Comparison of ENCODE assay signal across 26 cellular contexts in the genomic region with DNA sequence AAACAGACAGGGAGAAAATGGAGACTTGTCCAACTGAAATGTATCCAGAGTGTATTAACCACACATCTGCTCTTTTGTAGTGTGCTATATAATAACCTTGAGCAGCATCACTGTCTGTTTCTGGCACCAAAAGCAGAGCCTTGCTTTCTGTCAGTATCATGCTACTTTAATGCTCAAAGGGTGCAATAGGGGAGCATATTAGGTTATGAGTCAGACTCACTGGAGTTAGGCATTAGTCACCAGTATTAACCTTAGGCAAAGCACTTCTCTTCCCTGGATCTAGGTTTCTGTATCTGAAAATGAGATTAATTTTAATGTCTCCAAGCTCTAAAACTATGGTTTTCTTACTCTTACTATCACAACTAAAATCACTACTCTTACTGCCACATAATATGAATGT.
DNase-seq lines count a peak whose midpoint lies in the region; ATAC-seq, FAIRE-seq and TF ChIP-seq lines count a peak whose summit lies in the region.
"Had no signal": no experiment of that assay in that cellular context is flagged by ENCODE, and none has a peak within 500 bp of the region (broad histone marks: within the 10 kb centered on the region; RNA-seq: fewer than 3 reads in every experiment).

No MANE protein-coding gene starts in this region.

- DNase-seq in A673 (ENCODE audit: low spot score) (peak; percentile 4), HPDE6-E6E7 (ENCODE audit: extremely low spot score) (peak; percentile 14), K562 (ENCODE audit: extremely low read depth in 1 of 4, low spot score in 3 of 4) (no peak), glomerular visceral epithelial cell (ENCODE audit: extremely low spot score) (peak; percentile 50), heart right ventricle (no peak), ureter (ENCODE audit: low spot score) (no peak), SW 1271 (lab: John Stamatoyannopoulos, UW) (no peak), coronary artery (ENCODE audit: low spot score) (no peak)
- DNase-seq: activated CD8-positive, alpha-beta memory T cell treated with anti-CD3 and anti-CD28 coated beads for 24 hours; activated naive CD4-positive, alpha-beta T cell; activated T-cell treated with anti-CD3 and anti-CD28 coated beads, Interleukin-2, amount 50 U/mL, for 1 hour; adrenal gland; C1 segment of cervical spinal cord; KBM-7; NCI-H1694; NCI-H510A treated with DMSO at 0.1 percent for 48 hours; ovary; PC-9; right cardiac atrium; SJCRH30; stimulated activated CD4-positive, alpha-beta T cell treated with anti-CD3 and anti-CD28 coated beads, Interleukin-4, amount 100 ng/mL, for 4 hours; stimulated activated naive CD4-positive, alpha-beta T cell had no signal

- no peak overlapping the region for H3K27ac ChIP-seq in A673 (ENCODE audit: low read depth, low read length, poor library complexity, severe bottlenecking)
- H3K27ac ChIP-seq in K562 (ENCODE audit: extremely low read depth, low read depth, low read length), result no peak overlapping the region
- H3K27ac ChIP-seq in heart right ventricle, result no peak overlapping the region
- no peak overlapping the region for H3K27ac ChIP-seq in coronary artery
- H3K27ac ChIP-seq: adrenal gland, ovary, PC-9, SJCRH30, thoracic aorta had no signal

- BruUV-seq in A673 (replicated peaks; lab: Mats Ljungman, UMichigan) (no TSS peak), K562 (replicated peaks; lab: Mats Ljungman, UMichigan) (no TSS peak)

- no peak overlapping the region for H3K9ac ChIP-seq in K562 (ENCODE audit: insufficient read depth in 1 of 2, low read depth in 2 of 2, low read length in 2 of 2)

- H3K36me3 ChIP-seq in A673 (ENCODE audit: insufficient read depth, low read length, poor library complexity, severe bottlenecking) (no peaks in the 10 kb centered on the region), K562 (ENCODE audit: control insufficient read depth, insufficient read depth, low read length) (no peaks in the 10 kb centered on the region), heart right ventricle (no peaks in the 10 kb centered on the region)
- H3K36me3 ChIP-seq: adrenal gland, ovary, SJCRH30, thoracic aorta had no signal

- TF ChIP-seq RAD21 in K562 (CRISPR knock-in tag; conservative IDR thresholded peaks at IDR 0.05 in 1 of 2, IDR thresholded peaks at IDR 0.05 in 1 of 2), result no peak

- H3K9me3 ChIP-seq in A673 (ENCODE audit: low read depth, low read length, poor library complexity, severe bottlenecking) (no peaks in the 10 kb centered on the region), K562 (replicated peaks; ENCODE audit: control insufficient read depth, insufficient read depth, low read depth, low read length) (no peaks in the 10 kb centered on the region), heart right ventricle (peaks cover 0 to 7% (median 0%) of the 10 kb centered on the region in 11 donors)
- H3K9me3 ChIP-seq: adrenal gland, ovary, SJCRH30, thoracic aorta had no signal

- intact Hi-C loops in A673 (cut with micrococcal nuclease; ENCODE audit: unreplicated experiment) (no loop called here), K562 (cut with micrococcal nuclease) (no loop called here), heart right ventricle (cut with DNase I) (no loop called here)

- CTCF ChIA-PET in A673 (lab: Charles Lee) (no interaction called here), K562 (lab: Yijun Ruan, JAX; ENCODE audit: low intra/inter-chr PET ratio) (no interaction called here)

- H3K4me2 ChIP-seq in K562 (ENCODE audit: insufficient read depth, low read length), result no peak overlapping the region
- H3K4me2 ChIP-seq: PC-9 had no signal

- ATAC-seq in K562, result no peak
- ATAC-seq in heart right ventricle, result no peak
- ATAC-seq: natural killer cell treated with Interleukin-12 subunit alpha and Interleukin-12 subunit beta and Interleukin-15 and Interleukin-18, amount 100 ng/mL, for 72 hours; right cardiac atrium had no signal

- no peak for TF ChIP-seq EP300 in K562 (IDR thresholded peaks at IDR 0.05; ENCODE audit: low read length)

- H3K9me1 ChIP-seq in K562 (ENCODE audit: control insufficient read depth, insufficient read depth, low read length), result no peaks in the 10 kb centered on the region

- H2AFZ ChIP-seq in K562 (ENCODE audit: low read depth, low read length), result peak overlapping the region; percentile 29
- H2AFZ ChIP-seq: PC-9 had no signal

- H3K79me2 ChIP-seq in K562 (ENCODE audit: control insufficient read depth, insufficient read depth, low read length), result no peaks in the 10 kb centered on the region

- no peaks in the 10 kb centered on the region for H4K20me1 ChIP-seq in K562 (replicated peaks; ENCODE audit: control insufficient read depth, insufficient read depth, low read length)

- no peak overlapping the region for H3K4me3 ChIP-seq in A673 (ENCODE audit: low read depth, low read length, poor library complexity, severe bottlenecking)
- H3K4me3 ChIP-seq in K562, result no peak overlapping the region
- no peak overlapping the region for H3K4me3 ChIP-seq in heart right ventricle
- no peak overlapping the region for H3K4me3 ChIP-seq in coronary artery
- H3K4me3 ChIP-seq: adrenal gland, ovary, PC-9, SJCRH30, thoracic aorta had no signal

- in situ Hi-C loops in K562 (cut with MboI), result no loop called here

- no peaks in the 10 kb centered on the region for H3K27me3 ChIP-seq in A673 (replicated peaks; ENCODE audit: insufficient read depth, low read depth, low read length, poor library complexity)
- no peaks in the 10 kb centered on the region for H3K27me3 ChIP-seq in K562 (ENCODE audit: control insufficient read depth in 2 of 2, insufficient read depth in 2 of 2, low read length in 2 of 2)
- no peaks in the 10 kb centered on the region for H3K27me3 ChIP-seq in heart right ventricle
- H3K27me3 ChIP-seq: adrenal gland, ovary, SJCRH30 had no signal

- POLR2A ChIA-PET in A673 (lab: Charles Lee; ENCODE audit: low non-redundant PET) (no interaction called here), K562 (lab: Yijun Ruan, JAX) (no interaction called here)

- no peak for TF ChIP-seq POLR2A in K562 (conservative IDR thresholded peaks at IDR 0.05)

- H3K4me1 ChIP-seq in A673 (ENCODE audit: insufficient read depth, low read length, poor library complexity, severe bottlenecking), result no peaks in the 10 kb centered on the region
- no peaks in the 10 kb centered on the region; a peak in 2 of 5 replicates for H3K4me1 ChIP-seq in K562 (replicated peaks in 1 of 2; ENCODE audit: control insufficient read depth in 2 of 2, insufficient read depth in 2 of 2, low read length in 2 of 2)
- no peaks in the 10 kb centered on the region for H3K4me1 ChIP-seq in heart right ventricle
- H3K4me1 ChIP-seq: adrenal gland, SJCRH30 had no signal

- no peak for TF ChIP-seq CTCF in A673 (conservative IDR thresholded peaks at IDR 0.05; ENCODE audit: low read depth, low read length)
- TF ChIP-seq CTCF in K562 (IDR thresholded peaks at IDR 0.05 in 2 of 3, conservative IDR thresholded peaks at IDR 0.05 in 1 of 3; ENCODE audit: insufficient read depth in 2 of 3, low read depth in 1 of 3, low read length in 3 of 3), result no peak
- no peak for TF ChIP-seq CTCF in heart right ventricle (IDR thresholded peaks at IDR 0.05)
- no peak for TF ChIP-seq CTCF in coronary artery (IDR thresholded peaks at IDR 0.05)

- no peak for FAIRE-seq in K562 (lab: Jason Lieb, UNC)
- FAIRE-seq: D721Med, endometrium had no signal

TF ChIP-seq in K562, 482 proteins besides CTCF, POLR2A, EP300 and RAD21 (continues in another document):
- TF ChIP-seq, protein P1, sequence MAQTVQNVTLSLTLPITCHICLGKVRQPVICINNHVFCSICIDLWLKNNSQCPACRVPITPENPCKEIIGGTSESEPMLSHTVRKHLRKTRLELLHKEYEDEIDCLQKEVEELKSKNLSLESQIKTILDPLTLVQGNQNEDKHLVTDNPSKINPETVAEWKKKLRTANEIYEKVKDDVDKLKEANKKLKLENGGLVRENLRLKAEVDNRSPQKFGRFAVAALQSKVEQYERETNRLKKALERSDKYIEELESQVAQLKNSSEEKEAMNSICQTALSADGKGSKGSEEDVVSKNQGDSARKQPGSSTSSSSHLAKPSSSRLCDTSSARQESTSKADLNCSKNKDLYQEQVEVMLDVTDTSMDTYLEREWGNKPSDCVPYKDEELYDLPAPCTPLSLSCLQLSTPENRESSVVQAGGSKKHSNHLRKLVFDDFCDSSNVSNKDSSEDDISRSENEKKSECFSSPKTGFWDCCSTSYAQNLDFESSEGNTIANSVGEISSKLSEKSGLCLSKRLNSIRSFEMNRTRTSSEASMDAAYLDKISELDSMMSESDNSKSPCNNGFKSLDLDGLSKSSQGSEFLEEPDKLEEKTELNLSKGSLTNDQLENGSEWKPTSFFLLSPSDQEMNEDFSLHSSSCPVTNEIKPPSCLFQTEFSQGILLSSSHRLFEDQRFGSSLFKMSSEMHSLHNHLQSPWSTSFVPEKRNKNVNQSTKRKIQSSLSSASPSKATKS (CRISPR knock-in tag; IDR thresholded peaks at IDR 0.05), result no peak
- TF ChIP-seq XRCC5 (IDR thresholded peaks at IDR 0.05; ENCODE audit: low read depth, low read length) (no peak), ZNF583 (CRISPR knock-in tag; IDR thresholded peaks at IDR 0.05) (no peak), JUN (IDR thresholded peaks at IDR 0.05; ENCODE audit: borderline replicate concordance, low read depth, low read length) (peak; percentile 43; the same call in 1 of the 2 replicates), JUN (CRISPR knock-in tag; IDR thresholded peaks at IDR 0.05; ENCODE audit: borderline replicate concordance) (no peak)
- TF ChIP-seq, protein P2, sequence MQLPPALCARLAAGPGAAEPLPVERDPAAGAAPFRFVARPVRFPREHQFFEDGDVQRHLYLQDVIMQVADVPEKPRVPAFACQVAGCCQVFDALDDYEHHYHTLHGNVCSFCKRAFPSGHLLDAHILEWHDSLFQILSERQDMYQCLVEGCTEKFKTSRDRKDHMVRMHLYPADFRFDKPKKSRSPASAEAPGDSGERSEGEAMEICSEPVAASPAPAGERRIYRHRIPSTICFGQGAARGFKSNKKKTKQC (CRISPR knock-in tag; IDR thresholded peaks at IDR 0.05), result no peak
- TF ChIP-seq, protein P3, sequence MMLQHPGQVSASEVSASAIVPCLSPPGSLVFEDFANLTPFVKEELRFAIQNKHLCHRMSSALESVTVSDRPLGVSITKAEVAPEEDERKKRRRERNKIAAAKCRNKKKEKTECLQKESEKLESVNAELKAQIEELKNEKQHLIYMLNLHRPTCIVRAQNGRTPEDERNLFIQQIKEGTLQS (IDR thresholded peaks at IDR 0.05), result peak; percentile 76
- TF ChIP-seq, protein P3 (CRISPR knock-in tag; conservative IDR thresholded peaks at IDR 0.05), result no peak
- TF ChIP-seq, protein P4, sequence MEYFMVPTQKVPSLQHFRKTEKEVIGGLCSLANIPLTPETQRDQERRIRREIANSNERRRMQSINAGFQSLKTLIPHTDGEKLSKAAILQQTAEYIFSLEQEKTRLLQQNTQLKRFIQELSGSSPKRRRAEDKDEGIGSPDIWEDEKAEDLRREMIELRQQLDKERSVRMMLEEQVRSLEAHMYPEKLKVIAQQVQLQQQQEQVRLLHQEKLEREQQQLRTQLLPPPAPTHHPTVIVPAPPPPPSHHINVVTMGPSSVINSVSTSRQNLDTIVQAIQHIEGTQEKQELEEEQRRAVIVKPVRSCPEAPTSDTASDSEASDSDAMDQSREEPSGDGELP (CRISPR knock-in tag; IDR thresholded peaks at IDR 0.05; ENCODE audit: borderline replicate concordance), result no peak

Comparison
In these comparisons a context has a peak if more than half of its experiments do, and no peak if none do; other contexts are left out.
1. DNase-seq: peak in A673 (single experiment), HPDE6-E6E7 (single experiment) and glomerular visceral epithelial cell (single experiment); none in K562 (0 of 4), heart right ventricle (0 of 2), ureter (single experiment), SW 1271 (0 of 2) and coronary artery (single experiment).